Comparison of ENCODE assay signal across 8 cellular contexts in the genomic region with DNA sequence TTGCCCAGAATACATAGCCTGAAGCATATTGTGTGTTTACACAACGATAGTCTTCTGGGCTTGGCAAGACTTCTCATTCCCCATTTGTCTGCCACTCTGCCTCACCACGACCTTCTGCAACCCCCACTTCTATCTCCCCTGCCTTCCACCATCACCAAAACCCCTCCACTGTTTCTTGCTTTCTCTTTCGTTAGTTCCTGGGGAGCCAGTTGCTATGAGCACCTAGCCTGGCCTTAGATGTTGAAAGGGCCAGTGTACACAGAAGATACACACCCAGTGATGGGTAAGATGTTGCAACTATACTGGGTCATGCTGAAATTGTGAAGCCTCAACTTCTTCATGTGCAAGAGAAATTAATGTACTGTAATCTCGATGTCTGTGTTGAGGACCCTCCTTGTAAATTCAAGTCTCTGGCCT. TPM values are rescaled to one million over a fixed set of nuclear protein-coding genes. Genes with fewer than 3 reads are reported as not detected.
DNase-seq lines count a peak whose midpoint lies in the region; ATAC-seq, FAIRE-seq and TF ChIP-seq lines count a peak whose summit lies in the region.

No MANE protein-coding gene starts in this region.

- H3K27me3 Mint-ChIP-seq in astrocyte (ENCODE audit: low read depth, unreplicated experiment): no peaks in the 10 kb centered on the region
- no peaks in the 10 kb centered on the region for H3K27me3 Mint-ChIP-seq in naive thymus-derived CD4-positive, alpha-beta T cell

- H4K20me1 ChIP-seq in MM.1S (ENCODE audit: insufficient read depth, low read length) (no peaks in the 10 kb centered on the region), astrocyte (ENCODE audit: insufficient read depth, low read length) (peaks cover 18% of the 10 kb centered on the region)

- H3F3A ChIP-seq in MM.1S (ENCODE audit: insufficient read depth, low read length): peaks cover 23% of the 10 kb centered on the region

- intact Hi-C loops in naive thymus-derived CD4-positive, alpha-beta T cell (cut with micrococcal nuclease): no loop called here

- H3K9me3 ChIP-seq in MM.1S (replicated peaks; ENCODE audit: insufficient read depth, low read length) (no peaks in the 10 kb centered on the region), astrocyte (ENCODE audit: insufficient read depth, low read depth, low read length) (no peaks in the 10 kb centered on the region)
- no peaks in the 10 kb centered on the region for H3K9me3 ChIP-seq in naive thymus-derived CD4-positive, alpha-beta T cell (ENCODE audit: control insufficient read depth in 2 of 3, low read length in 3 of 3)

- H3K36me3 ChIP-seq in MM.1S (replicated peaks; ENCODE audit: insufficient read depth, low read length) (no peaks in the 10 kb centered on the region), astrocyte (ENCODE audit: insufficient read depth, low read length) (no peaks in the 10 kb centered on the region)
- peaks cover 0 to 4% (median 0%) of the 10 kb centered on the region in 3 experiments for H3K36me3 ChIP-seq in naive thymus-derived CD4-positive, alpha-beta T cell (ENCODE audit: control insufficient read depth in 2 of 3, insufficient read depth in 3 of 3, low read length in 3 of 3)

- POLR2A ChIA-PET in naive thymus-derived CD4-positive, alpha-beta T cell (lab: Charles Lee): no interaction called here

- H3K9me2 ChIP-seq in MM.1S (replicated peaks; ENCODE audit: insufficient read depth, low read length): no peaks in the 10 kb centered on the region

- peaks cover 14% of the 10 kb centered on the region for H3K4me1 Mint-ChIP-seq in astrocyte (ENCODE audit: low read depth, unreplicated experiment)
- peaks cover 39 to 57% (median 48%) of the 10 kb centered on the region in 7 donors for H3K4me1 Mint-ChIP-seq in naive thymus-derived CD4-positive, alpha-beta T cell

- no peaks in the 10 kb centered on the region for H3K36me3 Mint-ChIP-seq in astrocyte (ENCODE audit: low read depth, unreplicated experiment)
- H3K36me3 Mint-ChIP-seq in naive thymus-derived CD4-positive, alpha-beta T cell: peaks cover 0 to 20% (median 0%) of the 10 kb centered on the region in 5 donors

- no peak for ATAC-seq in naive thymus-derived CD4-positive, alpha-beta T cell
- no peak for ATAC-seq in GM21529 (IDR thresholded peaks at IDR 0.05; ENCODE audit: unreplicated experiment)
- no peak for ATAC-seq in HG03432 (IDR thresholded peaks at IDR 0.05; ENCODE audit: unreplicated experiment)

- peak; percentile 24 for DNase-seq in Daoy (ENCODE audit: low read depth)
- DNase-seq in MM.1S: peak; percentile 9
- DNase-seq in astrocyte (ENCODE audit: low read depth): no peak
- no peak for DNase-seq in naive thymus-derived CD4-positive, alpha-beta T cell
- no peak for DNase-seq in NCI-H526 treated with DMSO at 0.1 percent for 48 hours (lab: John Stamatoyannopoulos, UW)
- DNase-seq in SHP77 treated with DMSO at 0.1 percent for 48 hours (lab: John Stamatoyannopoulos, UW): no peak

- peak overlapping the region; percentile 71; the same call in 1 of the 2 replicates for H3K4me3 ChIP-seq in MM.1S (ENCODE audit: low read length)
- no peak overlapping the region for H3K4me3 ChIP-seq in astrocyte (ENCODE audit: insufficient read depth, low read depth, low read length)
- peak overlapping the region; percentile 90 for H3K4me3 ChIP-seq in naive thymus-derived CD4-positive, alpha-beta T cell (ENCODE audit: low read length)

- FAIRE-seq in astrocyte (lab: Jason Lieb, UNC): no peak

- CTCF ChIA-PET in naive thymus-derived CD4-positive, alpha-beta T cell (lab: Charles Lee): no interaction called here

- peak overlapping the region; percentile 47; the same call in 1 of the 2 replicates for H3K27ac ChIP-seq in MM.1S (ENCODE audit: low read length)
- no peak overlapping the region for H3K27ac ChIP-seq in astrocyte (ENCODE audit: low read depth, low read length)
- peak overlapping the region; percentile 70 for H3K27ac ChIP-seq in naive thymus-derived CD4-positive, alpha-beta T cell (ENCODE audit: low read depth, low read length)

- H3K79me2 ChIP-seq in MM.1S (ENCODE audit: low read length) (peaks cover 39% of the 10 kb centered on the region), astrocyte (ENCODE audit: insufficient read depth, low read length) (peaks cover 40% of the 10 kb centered on the region)

- H3K27ac Mint-ChIP-seq in astrocyte (ENCODE audit: unreplicated experiment): peak overlapping the region; percentile 62
- H3K27ac Mint-ChIP-seq in naive thymus-derived CD4-positive, alpha-beta T cell: peak overlapping the region; percentile 87 to 99 (median 97)

- H3K9ac ChIP-seq in MM.1S (ENCODE audit: low read length): no peak overlapping the region
- no peak overlapping the region for H3K9ac ChIP-seq in astrocyte (ENCODE audit: low read length)

- TF ChIP-seq CTCF in MM.1S (IDR thresholded peaks at IDR 0.05; ENCODE audit: low read length) (no peak), astrocyte (IDR thresholded peaks at IDR 0.05; ENCODE audit: insufficient read depth, low read depth, low read length) (no peak)

- H3K27me3 ChIP-seq in MM.1S (replicated peaks; ENCODE audit: insufficient read depth, low read length): no peaks in the 10 kb centered on the region
- no peaks in the 10 kb centered on the region for H3K27me3 ChIP-seq in astrocyte (ENCODE audit: insufficient read depth, low read length)
- no peaks in the 10 kb centered on the region for H3K27me3 ChIP-seq in naive thymus-derived CD4-positive, alpha-beta T cell (ENCODE audit: control insufficient read depth in 2 of 2, insufficient read depth in 2 of 2, low read length in 2 of 2)

- no peaks in the 10 kb centered on the region for H3K9me3 Mint-ChIP-seq in astrocyte (ENCODE audit: unreplicated experiment)
- H3K9me3 Mint-ChIP-seq in naive thymus-derived CD4-positive, alpha-beta T cell: peaks cover 0 to 4% (median 0%) of the 10 kb centered on the region in 11 donors

- H3K4me3 Mint-ChIP-seq in astrocyte (ENCODE audit: unreplicated experiment): peak overlapping the region; percentile 91
- peak overlapping the region; percentile 91 to 99 (median 94) for H3K4me3 Mint-ChIP-seq in naive thymus-derived CD4-positive, alpha-beta T cell

- H2AFZ ChIP-seq in MM.1S (ENCODE audit: low read length) (peak overlapping the region; percentile 61), astrocyte (ENCODE audit: low read depth, low read length) (peak overlapping the region; percentile 97)

- H3K4me2 ChIP-seq in MM.1S (ENCODE audit: low read depth, low read length) (peak overlapping the region; percentile 71), astrocyte (ENCODE audit: low read length) (peak overlapping the region; percentile 99)

- H3K4me1 ChIP-seq in MM.1S (ENCODE audit: low read length) (peaks cover 20% of the 10 kb centered on the region), astrocyte (ENCODE audit: insufficient read depth, low read length) (peaks cover 16% of the 10 kb centered on the region)
- H3K4me1 ChIP-seq in naive thymus-derived CD4-positive, alpha-beta T cell (ENCODE audit: control insufficient read depth in 2 of 2, insufficient read depth in 2 of 2, low read length in 2 of 2): peaks cover 13 to 24% of the 10 kb centered on the region in 2 donors

RNA-seq across cellular contexts. Expression of a gene that starts 1.0 kb away (rescaled TPM):
- 31.4 and 40.6 TPM in 2 replicates for total RNA-seq in Daoy (2014; rRNA removed; shearing (Covaris generic))
- total RNA-seq in astrocyte: 48.0 and 54.0 TPM in 2 replicates
- 100 to 1,000 TPM in 1 of 5 experiments, 10 to 100 TPM in 4; 51.8 to 142 (median 70.6) TPM for total RNA-seq in naive thymus-derived CD4-positive, alpha-beta T cell
- polyA plus RNA-seq in naive thymus-derived CD4-positive, alpha-beta T cell: 10 to 100 TPM; 10.8 to 12.6 TPM

RNA-seq across cellular contexts. Expression of a gene that starts 52.8 kb away (rescaled TPM):
- 59.3 and 86.7 TPM in 2 replicates for total RNA-seq in Daoy (2014; rRNA removed; shearing (Covaris generic))
- total RNA-seq in astrocyte: 29.9 and 31.3 TPM in 2 replicates
- total RNA-seq in naive thymus-derived CD4-positive, alpha-beta T cell: 10 to 100 TPM; 18.2 to 30.9 (median 30.2) TPM
- 10 to 100 TPM; 57.1 to 62.2 TPM for polyA plus RNA-seq in naive thymus-derived CD4-positive, alpha-beta T cell

Comparison
In these comparisons a context has a peak if more than half of its experiments do, and no peak if none do; other contexts are left out.
1. DNase-seq: peak in Daoy (single experiment) and MM.1S (single experiment); none in astrocyte (single experiment), naive thymus-derived CD4-positive, alpha-beta T cell (0 of 9), NCI-H526 treated with DMSO at 0.1 percent for 48 hours (single experiment) and SHP77 treated with DMSO at 0.1 percent for 48 hours (single experiment).